Comparison of ENCODE assay signal across 13 cellular contexts in the genomic region with DNA sequence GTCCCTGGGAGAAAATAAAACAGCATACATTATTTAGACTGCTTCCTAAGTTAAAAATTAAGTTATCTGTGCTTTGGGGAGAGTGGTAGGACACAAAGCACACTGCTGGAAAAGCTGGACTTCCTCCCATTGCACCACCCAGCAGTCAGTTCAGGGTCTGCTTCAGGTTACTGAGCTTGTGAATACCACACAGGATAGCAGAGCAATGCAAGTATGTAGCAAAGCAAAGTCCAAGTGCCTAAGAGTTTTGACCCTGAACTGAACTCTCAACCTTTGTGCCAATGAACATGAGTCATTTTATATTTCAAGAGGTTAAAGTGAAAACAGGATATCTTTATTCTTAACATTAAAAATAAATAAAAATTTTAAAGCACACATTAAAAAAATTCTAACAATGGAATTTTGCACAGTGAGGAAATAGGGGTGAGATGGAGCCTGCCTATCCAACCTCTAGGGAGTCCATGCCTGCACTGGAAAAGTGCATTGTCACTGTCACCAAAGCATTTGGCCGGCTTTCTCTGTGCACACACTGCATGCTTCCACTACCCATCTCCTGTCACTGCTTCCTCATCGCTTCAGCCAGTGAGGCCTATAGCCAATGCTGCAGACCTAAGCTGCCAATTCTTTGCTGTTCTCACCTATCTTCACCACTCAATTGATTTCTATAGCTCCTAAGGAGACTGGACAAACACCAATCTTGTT. TPM values are rescaled to one million over a fixed set of nuclear protein-coding genes. Genes with fewer than 3 reads are reported as not detected.
DNase-seq lines count a peak whose midpoint lies in the region; ATAC-seq, FAIRE-seq and TF ChIP-seq lines count a peak whose summit lies in the region.
"Had no signal": no experiment of that assay in that cellular context is flagged by ENCODE, and none has a peak within 500 bp of the region (broad histone marks: within the 10 kb centered on the region; RNA-seq: fewer than 3 reads in every experiment).

No MANE protein-coding gene starts in this region.

- no peaks in the 10 kb centered on the region for H4K20me1 ChIP-seq in osteoblast (ENCODE audit: insufficient read depth, low read length)

- DNase-seq in GDM1 (lab: John Stamatoyannopoulos, UW) (peak; percentile 54), RCC 7860 (ENCODE audit: low spot score) (peak; percentile 30), fibroblast of gingiva (ENCODE audit: low read depth) (peak; percentile 41), osteoblast (ENCODE audit: insufficient read length, low spot score, missing footprints) (no peak), NCI-H510A treated with DMSO at 0.1 percent for 48 hours (lab: John Stamatoyannopoulos, UW) (no peak), uterus (no peak), testis (no peak)
- DNase-seq in stimulated activated naive B cell treated with anti-CD40 and anti-IgM and Interleukin-4, amounts not matched to agents 10 μg/mL and 1 μg/mL and 100 μg/mL, for 72 hours = no peak
- DNase-seq: activated CD4-positive, alpha-beta memory T cell treated with anti-CD3 and anti-CD28 coated beads, Interleukin-2, amount 10 ng/mL, durations not matched to agents 7 days and 5 days; NCI-H187; SJCRH30; stimulated activated CD4-positive, alpha-beta T cell treated with anti-CD3 and anti-CD28 coated beads, Interleukin-12 subunit alpha, Interleukin-12 subunit beta, amount 100 ng/mL, for 4 hours; stimulated activated naive CD4-positive, alpha-beta T cell had no signal

- no peak overlapping the region for H3K4me3 Mint-ChIP-seq in stimulated activated naive B cell treated with anti-CD40 and anti-IgM and Interleukin-4, amounts not matched to agents 10 μg/mL and 1 μg/mL and 100 μg/mL, for 72 hours
- H3K4me3 Mint-ChIP-seq: activated CD4-positive, alpha-beta memory T cell treated with anti-CD3 and anti-CD28 coated beads, Interleukin-2, amount 10 ng/mL, durations not matched to agents 7 days and 5 days had no signal

- peak; percentile 59 for FAIRE-seq in RCC 7860 (lab: Jason Lieb, UNC)

- H3K4me3 ChIP-seq in osteoblast (ENCODE audit: insufficient read depth, low read length) (no peak overlapping the region), uterus (no peak overlapping the region), testis (no peak overlapping the region)
- H3K4me3 ChIP-seq: SJCRH30 had no signal

- no peak overlapping the region for H3K27ac Mint-ChIP-seq in stimulated activated naive B cell treated with anti-CD40 and anti-IgM and Interleukin-4, amounts not matched to agents 10 μg/mL and 1 μg/mL and 100 μg/mL, for 72 hours
- H3K27ac Mint-ChIP-seq: activated CD4-positive, alpha-beta memory T cell treated with anti-CD3 and anti-CD28 coated beads, Interleukin-2, amount 10 ng/mL, durations not matched to agents 7 days and 5 days had no signal

- no peak for TF ChIP-seq POLR2A in uterus (IDR thresholded peaks at IDR 0.05)
- TF ChIP-seq POLR2A in testis (IDR thresholded peaks at IDR 0.05) = no peak

- no peaks in the 10 kb centered on the region for H3K79me2 ChIP-seq in osteoblast (ENCODE audit: insufficient read depth, low read length)

- no peaks in the 10 kb centered on the region for H3K27me3 Mint-ChIP-seq in stimulated activated naive B cell treated with anti-CD40 and anti-IgM and Interleukin-4, amounts not matched to agents 10 μg/mL and 1 μg/mL and 100 μg/mL, for 72 hours

- H3K36me3 ChIP-seq in osteoblast (ENCODE audit: insufficient read depth, low read length) (no peaks in the 10 kb centered on the region), uterus (no peaks in the 10 kb centered on the region), testis (ENCODE audit: low read depth, missing control alignments) (no peaks in the 10 kb centered on the region)
- H3K36me3 ChIP-seq: SJCRH30 had no signal

- H3K9me3 Mint-ChIP-seq in stimulated activated naive B cell treated with anti-CD40 and anti-IgM and Interleukin-4, amounts not matched to agents 10 μg/mL and 1 μg/mL and 100 μg/mL, for 72 hours = no peaks in the 10 kb centered on the region
- H3K9me3 Mint-ChIP-seq: activated CD4-positive, alpha-beta memory T cell treated with anti-CD3 and anti-CD28 coated beads, Interleukin-2, amount 10 ng/mL, durations not matched to agents 7 days and 5 days had no signal

- intact Hi-C loops in uterus (cut with DNase I; ENCODE audit: low total_unique reads) = no loop called here
- intact Hi-C loops in testis (cut with DNase I; ENCODE audit: low total_unique reads) = no loop called here

- TF ChIP-seq CTCF in osteoblast (IDR thresholded peaks at IDR 0.05; ENCODE audit: extremely low read depth, low read depth, low read length) (no peak), uterus (IDR thresholded peaks at IDR 0.05) (no peak), testis (IDR thresholded peaks at IDR 0.05) (no peak)

- 76 to 79% methylated on average over 2 of the region's 2 CpGs for WGBS in testis, 2 donors

- no peak overlapping the region for H2AFZ ChIP-seq in osteoblast (ENCODE audit: low read length)

- H3K27me3 ChIP-seq in osteoblast (ENCODE audit: insufficient read depth, low read length) (no peaks in the 10 kb centered on the region), uterus (no peaks in the 10 kb centered on the region), testis (no peaks in the 10 kb centered on the region)
- H3K27me3 ChIP-seq: SJCRH30 had no signal

- H3K9me3 ChIP-seq in osteoblast (ENCODE audit: low read depth, low read length) (no peaks in the 10 kb centered on the region), uterus (no peaks in the 10 kb centered on the region), testis (no peaks in the 10 kb centered on the region)
- H3K9me3 ChIP-seq: SJCRH30 had no signal

- H3K4me2 ChIP-seq in osteoblast (ENCODE audit: insufficient read depth, low read length) = peak overlapping the region; percentile 11

- H3K27ac ChIP-seq in osteoblast (ENCODE audit: low read depth, low read length) = no peak overlapping the region
- H3K27ac ChIP-seq in uterus = no peak overlapping the region
- no peak overlapping the region for H3K27ac ChIP-seq in testis
- H3K27ac ChIP-seq: SJCRH30 had no signal

- peaks cover 46% of the 10 kb centered on the region for H3K4me1 ChIP-seq in osteoblast (ENCODE audit: insufficient read depth, low read length)
- H3K4me1 ChIP-seq in uterus = peaks cover 0 to 6% of the 10 kb centered on the region in 2 donors
- peaks cover 6% of the 10 kb centered on the region for H3K4me1 ChIP-seq in testis

- H3K4me1 Mint-ChIP-seq in stimulated activated naive B cell treated with anti-CD40 and anti-IgM and Interleukin-4, amounts not matched to agents 10 μg/mL and 1 μg/mL and 100 μg/mL, for 72 hours = peaks cover 0 to 2% of the 10 kb centered on the region in 2 donors
- H3K4me1 Mint-ChIP-seq: activated CD4-positive, alpha-beta memory T cell treated with anti-CD3 and anti-CD28 coated beads, Interleukin-2, amount 10 ng/mL, durations not matched to agents 7 days and 5 days had no signal

- no peaks in the 10 kb centered on the region for H3K36me3 Mint-ChIP-seq in stimulated activated naive B cell treated with anti-CD40 and anti-IgM and Interleukin-4, amounts not matched to agents 10 μg/mL and 1 μg/mL and 100 μg/mL, for 72 hours

- no peak for ATAC-seq in stimulated activated naive B cell treated with anti-CD40 and anti-IgM and Interleukin-4, amounts not matched to agents 10 μg/mL and 1 μg/mL and 100 μg/mL, for 72 hours (replicated peaks)

RNA-seq across cellular contexts. Expression of a gene that starts 50.9 kb away (rescaled TPM):
- 0.36 and 0.59 TPM in 2 replicates for total RNA-seq in osteoblast
- 10 to 100 TPM; 35.9 to 61.8 (median 50.0) TPM for total RNA-seq in uterus
- total RNA-seq in testis = 1 to 10 TPM; 9.4 to 9.5 TPM
- 4.3 TPM for polyA plus RNA-seq in testis (ENCODE audit: insufficient read depth, low read depth, low replicate concordance)

Comparison
In these comparisons a context has a peak if more than half of its experiments do, and no peak if none do; other contexts are left out.
1. DNase-seq: peak in GDM1 (single experiment), RCC 7860 (single experiment) and fibroblast of gingiva (single experiment); none in osteoblast (single experiment), stimulated activated naive B cell treated with anti-CD40 and anti-IgM and Interleukin-4, amounts not matched to agents 10 μg/mL and 1 μg/mL and 100 μg/mL, for 72 hours (single experiment), NCI-H510A treated with DMSO at 0.1 percent for 48 hours (single experiment), uterus (0 of 2) and testis (single experiment).